In genomic region chr12:53483225-53483978, GRCh38 we compare ENCODE assay signal across 14 cellular contexts. TPM values are rescaled to one million over a fixed set of nuclear protein-coding genes. Genes with fewer than 3 reads are reported as not detected.
DNase-seq lines count a peak whose midpoint lies in the region; ATAC-seq and TF ChIP-seq lines count a peak whose summit lies in the region.
"Had no signal": no experiment of that assay in that cellular context is flagged by ENCODE, and none has a peak within 500 bp of the region (broad histone marks: within the 10 kb centered on the region; RNA-seq: fewer than 3 reads in every experiment).

No MANE protein-coding gene starts in this region.

- H3F3A ChIP-seq in GM23338 (replicated peaks; ENCODE audit: low read depth): peaks cover 37% of the 10 kb centered on the region

- H3K79me2 ChIP-seq in GM23338 (replicated peaks; ENCODE audit: insufficient read depth): no peaks in the 10 kb centered on the region; the same call in 1 of the 2 replicates

- H3K27ac ChIP-seq in CD4-positive, CD25-positive, alpha-beta regulatory T cell (ENCODE audit: insufficient read depth, low read length, poor library complexity, severe bottlenecking): no peak overlapping the region
- H3K27ac ChIP-seq in GM23338 (ENCODE audit: low read depth) (peak overlapping the region; percentile 69; the same call in 1 of the 2 replicates), mesodermal cell (ENCODE audit: low read depth, low read length, severe bottlenecking) (peak overlapping the region; percentile 23), upper lobe of left lung (peak overlapping the region in 1 of 4 donors; percentile 14)
- H3K27ac ChIP-seq: PC-9 had no signal

- H3K27me3 ChIP-seq in CD4-positive, CD25-positive, alpha-beta regulatory T cell (ENCODE audit: control insufficient read depth, insufficient read depth, low read length): no peaks in the 10 kb centered on the region
- H3K27me3 ChIP-seq in GM23338 (ENCODE audit: insufficient read depth): no peaks in the 10 kb centered on the region
- no peaks in the 10 kb centered on the region for H3K27me3 ChIP-seq in upper lobe of left lung

- no peaks in the 10 kb centered on the region for H3K9me3 ChIP-seq in CD4-positive, CD25-positive, alpha-beta regulatory T cell (ENCODE audit: control insufficient read depth in 2 of 2, low read length in 2 of 2)
- H3K9me3 ChIP-seq in mesodermal cell (ENCODE audit: control insufficient read depth, low read length) (no peaks in the 10 kb centered on the region), upper lobe of left lung (no peaks in the 10 kb centered on the region)

- TF ChIP-seq CTCF in GM23338 (conservative IDR thresholded peaks at IDR 0.05; ENCODE audit: low read depth in 2 of 2) (no peak), upper lobe of left lung (IDR thresholded peaks at IDR 0.05) (no peak)

- H3K4me3 Mint-ChIP-seq in CD4-positive, CD25-positive, alpha-beta regulatory T cell: no peak overlapping the region
- H3K4me3 Mint-ChIP-seq in GM23338: no peak overlapping the region
- no peak overlapping the region for H3K4me3 Mint-ChIP-seq in activated naive CD8-positive, alpha-beta T cell treated with anti-CD3 and anti-CD28 coated beads, Interleukin-2, amount 50 U/mL, for 24 hours

- peaks cover 40% of the 10 kb centered on the region for H4K20me1 ChIP-seq in GM23338 (replicated peaks; ENCODE audit: insufficient read depth)

- no peak for TF ChIP-seq EP300 in upper lobe of left lung (IDR thresholded peaks at IDR 0.05)

- peaks cover 77% of the 10 kb centered on the region for H3K36me3 ChIP-seq in CD4-positive, CD25-positive, alpha-beta regulatory T cell (ENCODE audit: control insufficient read depth, insufficient read depth, low read length)
- H3K36me3 ChIP-seq in GM23338 (ENCODE audit: insufficient read depth) (peaks cover 25% of the 10 kb centered on the region), mesodermal cell (ENCODE audit: control insufficient read depth, insufficient read depth, low read length) (peaks cover 85% of the 10 kb centered on the region), upper lobe of left lung (peaks cover 12 to 96% (median 73%) of the 10 kb centered on the region in 4 donors)

- WGBS in mesodermal cell (ENCODE audit: insufficient coverage in 2 of 2), 2 experiments: 89 to 92% methylated on average over 6 to 8 of the region's 9 CpGs
- 77% methylated on average over 8 to 9 of the region's 9 CpGs for WGBS in upper lobe of left lung, 2 donors

- no peak overlapping the region for H3K4me3 ChIP-seq in CD4-positive, CD25-positive, alpha-beta regulatory T cell (ENCODE audit: low read depth, low read length)
- H3K4me3 ChIP-seq in GM23338 (no peak overlapping the region), mesodermal cell (ENCODE audit: extremely low read depth, insufficient read depth, low read length, poor library complexity, severe bottlenecking) (no peak overlapping the region), upper lobe of left lung (no peak overlapping the region)
- H3K4me3 ChIP-seq: PC-9 had no signal

- peak overlapping the region in 2 of 3 donors; percentile 13 to 77 for H3K27ac Mint-ChIP-seq in CD4-positive, CD25-positive, alpha-beta regulatory T cell
- H3K27ac Mint-ChIP-seq in GM23338: peak overlapping the region; percentile 25
- no peak overlapping the region for H3K27ac Mint-ChIP-seq in activated naive CD8-positive, alpha-beta T cell treated with anti-CD3 and anti-CD28 coated beads, Interleukin-2, amount 50 U/mL, for 24 hours

- ATAC-seq in CD4-positive, CD25-positive, alpha-beta regulatory T cell (ENCODE audit: low read depth in 2 of 2): peak in 1 of 2 donors; percentile 4
- ATAC-seq in GM23338 (peak; percentile 9), upper lobe of left lung (ENCODE audit: low FRiP score in 2 of 2) (no peak), HG03045 (IDR thresholded peaks at IDR 0.05; ENCODE audit: unreplicated experiment) (no peak)
- ATAC-seq in activated naive CD8-positive, alpha-beta T cell treated with anti-CD3 and anti-CD28 coated beads, Interleukin-2, amount 50 U/mL, for 24 hours: peak; percentile 1

- no peak for DNase-seq in CD4-positive, CD25-positive, alpha-beta regulatory T cell
- DNase-seq in GM23338 (ENCODE audit: low spot score) (peak; percentile 37), GDM1 (lab: John Stamatoyannopoulos, UW) (no peak), upper lobe of left lung (no peak)
- no peak for DNase-seq in activated naive CD8-positive, alpha-beta T cell treated with anti-CD3 and anti-CD28 coated beads, Interleukin-2, amount 50 U/mL, for 24 hours
- no peak for DNase-seq in central memory CD4-positive, alpha-beta T cell
- DNase-seq: DMS79 treated with DMSO at 0.1 percent for 48 hours; PC-9; stimulated activated naive CD4-positive, alpha-beta T cell had no signal

- no peaks in the 10 kb centered on the region for H3K9me2 ChIP-seq in GM23338 (ENCODE audit: insufficient read depth)

- peaks cover 2% of the 10 kb centered on the region for H3K4me1 ChIP-seq in CD4-positive, CD25-positive, alpha-beta regulatory T cell (ENCODE audit: control insufficient read depth, insufficient read depth, low read length, poor library complexity, severe bottlenecking)
- peaks cover 17% of the 10 kb centered on the region for H3K4me1 ChIP-seq in GM23338 (ENCODE audit: insufficient read depth)
- peaks cover 9% of the 10 kb centered on the region for H3K4me1 ChIP-seq in mesodermal cell (ENCODE audit: control insufficient read depth, insufficient read depth, low read length, poor library complexity, severe bottlenecking)
- peaks cover 0 to 36% (median 17%) of the 10 kb centered on the region in 4 donors for H3K4me1 ChIP-seq in upper lobe of left lung

- H3K4me1 Mint-ChIP-seq in CD4-positive, CD25-positive, alpha-beta regulatory T cell: peaks cover 0 to 16% (median 8%) of the 10 kb centered on the region in 4 donors
- peaks cover 20% of the 10 kb centered on the region for H3K4me1 Mint-ChIP-seq in GM23338
- H3K4me1 Mint-ChIP-seq in activated naive CD8-positive, alpha-beta T cell treated with anti-CD3 and anti-CD28 coated beads, Interleukin-2, amount 50 U/mL, for 24 hours: peaks cover 4% of the 10 kb centered on the region

- peaks cover 22% of the 10 kb centered on the region for H3K36me3 Mint-ChIP-seq in CD4-positive, CD25-positive, alpha-beta regulatory T cell
- H3K36me3 Mint-ChIP-seq in GM23338 (ENCODE audit: low read depth): peaks cover 77% of the 10 kb centered on the region
- H3K36me3 Mint-ChIP-seq in activated naive CD8-positive, alpha-beta T cell treated with anti-CD3 and anti-CD28 coated beads, Interleukin-2, amount 50 U/mL, for 24 hours (ENCODE audit: low read depth): peaks cover 34% of the 10 kb centered on the region

- no peaks in the 10 kb centered on the region for H3K9me3 Mint-ChIP-seq in CD4-positive, CD25-positive, alpha-beta regulatory T cell
- no peaks in the 10 kb centered on the region; the same call in 2 of the 3 replicates for H3K9me3 Mint-ChIP-seq in GM23338
- no peaks in the 10 kb centered on the region for H3K9me3 Mint-ChIP-seq in activated naive CD8-positive, alpha-beta T cell treated with anti-CD3 and anti-CD28 coated beads, Interleukin-2, amount 50 U/mL, for 24 hours

- no peak overlapping the region for H3K4me2 ChIP-seq in GM23338
- H3K4me2 ChIP-seq: PC-9 had no signal

- no peak for TF ChIP-seq POLR2A in upper lobe of left lung (IDR thresholded peaks at IDR 0.05)

- H3K27me3 Mint-ChIP-seq in CD4-positive, CD25-positive, alpha-beta regulatory T cell: no peaks in the 10 kb centered on the region
- H3K27me3 Mint-ChIP-seq in GM23338 (ENCODE audit: insufficient read depth, low read depth, poor library complexity): peaks cover 36% of the 10 kb centered on the region
- H3K27me3 Mint-ChIP-seq in activated naive CD8-positive, alpha-beta T cell treated with anti-CD3 and anti-CD28 coated beads, Interleukin-2, amount 50 U/mL, for 24 hours: no peaks in the 10 kb centered on the region

- H2AFZ ChIP-seq in GM23338: no peak overlapping the region
- H2AFZ ChIP-seq: PC-9 had no signal

TF ChIP-seq in GM23338, 12 proteins besides CTCF, POLR2A, EP300 and RAD21 (continues in another document):
- peak; percentile 43 for TF ChIP-seq POLR2AphosphoS5 (IDR thresholded peaks at IDR 0.05; ENCODE audit: low read depth)

RNA-seq across cellular contexts. Expression of gene MAP3K12, which starts 15.9 kb away (rescaled TPM):
- total RNA-seq in CD4-positive, CD25-positive, alpha-beta regulatory T cell: 31.5 TPM
- 1 to 10 TPM; 3.8 to 4.6 (median 4.4) TPM for polyA plus RNA-seq in CD4-positive, CD25-positive, alpha-beta regulatory T cell
- total RNA-seq in GM23338 (2014; rRNA removed; shearing (Covaris generic)): 15.6 and 17.9 TPM in 2 replicates
- polyA plus RNA-seq in GM23338 (2016; fragmentation: Nextera tagmentation; extraction: Ambion mirVana): 6.6 and 7.9 TPM in 2 replicates
- 24.9 TPM for polyA plus RNA-seq in mesodermal cell (2013, experiment 1 of 2)
- polyA plus RNA-seq in mesodermal cell (2013, experiment 2 of 2): 22.2 TPM
- 10 to 100 TPM in 5 of 6 donors, 1 to 10 TPM in 1; 9.6 to 87.0 (median 17.4) TPM for total RNA-seq in upper lobe of left lung

RNA-seq across cellular contexts. Expression of gene TARBP2, which starts 17.7 kb away (rescaled TPM):
- total RNA-seq in CD4-positive, CD25-positive, alpha-beta regulatory T cell: 25.1 TPM
- 10 to 100 TPM; 22.5 to 29.1 (median 25.6) TPM for polyA plus RNA-seq in CD4-positive, CD25-positive, alpha-beta regulatory T cell
- 55.7 and 83.4 TPM in 2 replicates for total RNA-seq in GM23338 (2014; rRNA removed; shearing (Covaris generic))
- polyA plus RNA-seq in GM23338 (2016; fragmentation: Nextera tagmentation; extraction: Ambion mirVana): 52.1 and 57.0 TPM in 2 replicates
- 48.7 TPM for polyA plus RNA-seq in mesodermal cell (2013, experiment 1 of 2)
- 44.7 TPM for polyA plus RNA-seq in mesodermal cell (2013, experiment 2 of 2)
- total RNA-seq in upper lobe of left lung: 10 to 100 TPM; 25.4 to 74.4 (median 36.8) TPM

RNA-seq across cellular contexts. Expression of gene NPFF, which starts 23.9 kb away (rescaled TPM):
- total RNA-seq in CD4-positive, CD25-positive, alpha-beta regulatory T cell: not detected
- polyA plus RNA-seq in CD4-positive, CD25-positive, alpha-beta regulatory T cell: not detected
- 0.69 TPM in 1 of 2 replicates, not detected in the other for total RNA-seq in GM23338 (2014; rRNA removed; shearing (Covaris generic))
- 0.71 and 0.96 TPM in 2 replicates for polyA plus RNA-seq in GM23338 (2016; fragmentation: Nextera tagmentation; extraction: Ambion mirVana)
- not detected for polyA plus RNA-seq in mesodermal cell (2013, experiment 1 of 2)
- polyA plus RNA-seq in mesodermal cell (2013, experiment 2 of 2): not detected
- 1 to 10 TPM in 1 of 6 donors, not detected in 5; 6.2 TPM for total RNA-seq in upper lobe of left lung
- total RNA-seq: activated CD8-positive, alpha-beta memory T cell treated with anti-CD3 and anti-CD28 coated beads for 36 hours; dermis microvascular lymphatic vessel endothelial cell; PC-9; skeletal muscle tissue had no signal

RNA-seq across cellular contexts. Expression of gene PCBP2, which starts 31.5 kb away (rescaled TPM):
- 931 TPM for total RNA-seq in CD4-positive, CD25-positive, alpha-beta regulatory T cell
- polyA plus RNA-seq in CD4-positive, CD25-positive, alpha-beta regulatory T cell: 100 to 1,000 TPM; 113 to 150 (median 134) TPM
- total RNA-seq in GM23338 (2014; rRNA removed; shearing (Covaris generic)): 676 and 713 TPM in 2 replicates
- polyA plus RNA-seq in GM23338 (2016; fragmentation: Nextera tagmentation; extraction: Ambion mirVana): 397 and 473 TPM in 2 replicates
- 826 TPM for polyA plus RNA-seq in mesodermal cell (2013, experiment 1 of 2)
- polyA plus RNA-seq in mesodermal cell (2013, experiment 2 of 2): 812 TPM
- 100 to 1,000 TPM; 346 to 723 (median 513) TPM for total RNA-seq in upper lobe of left lung

RNA-seq across cellular contexts. Expression of gene PRR13, which starts 41.9 kb away (rescaled TPM):
- total RNA-seq in CD4-positive, CD25-positive, alpha-beta regulatory T cell: 187 TPM
- polyA plus RNA-seq in CD4-positive, CD25-positive, alpha-beta regulatory T cell: 100 to 1,000 TPM; 525 to 639 (median 574) TPM
- total RNA-seq in GM23338 (2014; rRNA removed; shearing (Covaris generic)): 70.5 and 120 TPM in 2 replicates
- 302 and 303 TPM in 2 replicates for polyA plus RNA-seq in GM23338 (2016; fragmentation: Nextera tagmentation; extraction: Ambion mirVana)
- polyA plus RNA-seq in mesodermal cell (2013, experiment 1 of 2): 99.2 TPM
- polyA plus RNA-seq in mesodermal cell (2013, experiment 2 of 2): 98.1 TPM
- total RNA-seq in upper lobe of left lung: 100 to 1,000 TPM in 3 of 6 donors, 10 to 100 TPM in 3; 81.5 to 198 (median 105) TPM

Comparison
In these comparisons a context has a peak if more than half of its experiments do, and no peak if none do; other contexts are left out.
1. ATAC-seq: peak in GM23338 (single experiment) and activated naive CD8-positive, alpha-beta T cell treated with anti-CD3 and anti-CD28 coated beads, Interleukin-2, amount 50 U/mL, for 24 hours (single experiment); none in upper lobe of left lung (0 of 2) and HG03045 (single experiment).